ENCODE assay signal across 7 cellular contexts in genomic region chr2:53785378-53785777, GRCh38. TPM values are rescaled to one million over a fixed set of nuclear protein-coding genes. Genes with fewer than 3 reads are reported as not detected.
DNase-seq lines count a peak whose midpoint lies in the region; ATAC-seq and TF ChIP-seq lines count a peak whose summit lies in the region.

No MANE protein-coding gene starts in this region.

- H3K9me2 ChIP-seq in GM23248 (ENCODE audit: insufficient read depth) = no peaks in the 10 kb centered on the region

- H3K79me2 ChIP-seq in GM23248 (ENCODE audit: insufficient read depth) = peaks cover 99% of the 10 kb centered on the region

- H3K4me1 ChIP-seq in GM23248 (ENCODE audit: insufficient read depth) = peaks cover 32% of the 10 kb centered on the region
- peaks cover 24% of the 10 kb centered on the region for H3K4me1 ChIP-seq in skeletal muscle satellite cell (ENCODE audit: control insufficient read depth, insufficient read depth, low read length)

- DNase-seq in GM23248 (peak; percentile 21), SK-N-MC (ENCODE audit: low read depth, low spot score) (no peak), fibroblast of the aortic adventitia (ENCODE audit: low read depth) (no peak), NCI-H2227 treated with DMSO at 0.1 percent for 48 hours (lab: John Stamatoyannopoulos, UW) (no peak), KG1 (lab: John Stamatoyannopoulos, UW) (no peak)

- H3K27ac ChIP-seq in GM23248 = peak overlapping the region; percentile 81
- H3K27ac ChIP-seq in SK-N-MC = no peak overlapping the region

- ATAC-seq in GM21528 (IDR thresholded peaks at IDR 0.05; ENCODE audit: low FRiP score, unreplicated experiment) = no peak

- H3K9me3 ChIP-seq in GM23248 (ENCODE audit: low read depth) (no peaks in the 10 kb centered on the region), SK-N-MC (ENCODE audit: low read depth, low read length) (no peaks in the 10 kb centered on the region), skeletal muscle satellite cell (replicated peaks; ENCODE audit: low read length) (no peaks in the 10 kb centered on the region)

- peak overlapping the region; percentile 90 for H3K9ac ChIP-seq in GM23248
- H3K9ac ChIP-seq in SK-N-MC (ENCODE audit: insufficient read length) = peak overlapping the region; percentile 95
- peak overlapping the region; percentile 91 for H3K9ac ChIP-seq in skeletal muscle satellite cell (ENCODE audit: low read depth, low read length)

- no peaks in the 10 kb centered on the region for H4K20me1 ChIP-seq in GM23248 (ENCODE audit: insufficient read depth)

- H3F3A ChIP-seq in GM23248 (ENCODE audit: insufficient read depth) = peaks cover 26% of the 10 kb centered on the region

- no peaks in the 10 kb centered on the region for H3K36me3 ChIP-seq in GM23248 (ENCODE audit: low read depth)
- peaks cover 15% of the 10 kb centered on the region for H3K36me3 ChIP-seq in SK-N-MC (ENCODE audit: insufficient read depth, low read length)
- H3K36me3 ChIP-seq in skeletal muscle satellite cell (ENCODE audit: insufficient read depth, low read length) = no peaks in the 10 kb centered on the region

- in situ Hi-C loops in GM23248 (cut with MboI) = no loop called here

- TF ChIP-seq CTCF in fibroblast of the aortic adventitia (IDR thresholded peaks at IDR 0.05; ENCODE audit: insufficient read depth, low read length) = no peak

- H3K27me3 ChIP-seq in GM23248 (replicated peaks; ENCODE audit: insufficient read depth) = no peaks in the 10 kb centered on the region
- no peaks in the 10 kb centered on the region for H3K27me3 ChIP-seq in skeletal muscle satellite cell (ENCODE audit: control insufficient read depth, insufficient read depth, low read length)

- peak overlapping the region; percentile 93 for H2AFZ ChIP-seq in GM23248

- H3K4me2 ChIP-seq in GM23248 (ENCODE audit: unreplicated experiment) (peak overlapping the region; percentile 86), skeletal muscle satellite cell (ENCODE audit: low read length) (peak overlapping the region; percentile 81)

- 7 to 8% methylated on average over 11 of the region's 11 CpGs for WGBS in GM23248 (ENCODE audit: low coverage in 1 of 2, low lambda C conversion rate in 2 of 2, missing lambda C conversion rate in 2 of 2), 2 experiments

- H3K4me3 ChIP-seq in GM23248 (peak overlapping the region; percentile 95), SK-N-MC (peak overlapping the region; percentile 97), fibroblast of the aortic adventitia (ENCODE audit: low read depth, low read length) (peak overlapping the region; percentile 94), skeletal muscle satellite cell (ENCODE audit: low read length) (peak overlapping the region; percentile 90)

RNA-seq across cellular contexts. Expression of gene ASB3, which starts 1.4 kb away (rescaled TPM):
- total RNA-seq in GM23248 (2014; rRNA removed; shearing (Covaris generic)) = 23.0 and 51.6 TPM in 2 replicates
- 18.6 and 19.9 TPM in 2 replicates for polyA plus RNA-seq in GM23248 (2016; fragmentation: Nextera tagmentation; extraction: Ambion mirVana)
- 15.5 and 27.9 TPM in 2 replicates for total RNA-seq in fibroblast of the aortic adventitia (ENCODE audit: low replicate concordance)
- total RNA-seq in skeletal muscle satellite cell (2012; rRNA removed) = 15.2 and 15.5 TPM in 2 replicates

RNA-seq across cellular contexts. Expression of gene ERLEC1, which starts 1.5 kb away (rescaled TPM):
- 98.8 and 107 TPM in 2 replicates for total RNA-seq in GM23248 (2014; rRNA removed; shearing (Covaris generic))
- 109 and 110 TPM in 2 replicates for polyA plus RNA-seq in GM23248 (2016; fragmentation: Nextera tagmentation; extraction: Ambion mirVana)
- total RNA-seq in fibroblast of the aortic adventitia (ENCODE audit: low replicate concordance) = 64.5 and 72.1 TPM in 2 replicates
- 64.4 TPM in 2 replicates for total RNA-seq in skeletal muscle satellite cell (2012; rRNA removed)

RNA-seq across cellular contexts. Expression of gene CHAC2, which starts 17.8 kb away (rescaled TPM):
- 4.3 and 4.6 TPM in 2 replicates for total RNA-seq in GM23248 (2014; rRNA removed; shearing (Covaris generic))
- 4.0 and 5.4 TPM in 2 replicates for polyA plus RNA-seq in GM23248 (2016; fragmentation: Nextera tagmentation; extraction: Ambion mirVana)
- 0.57 and 9.7 TPM in 2 replicates for total RNA-seq in fibroblast of the aortic adventitia (ENCODE audit: low replicate concordance)
- 9.8 and 10.6 TPM in 2 replicates for total RNA-seq in skeletal muscle satellite cell (2012; rRNA removed)
